10 cellular contexts compared by ENCODE assay signal in the genomic region with DNA sequence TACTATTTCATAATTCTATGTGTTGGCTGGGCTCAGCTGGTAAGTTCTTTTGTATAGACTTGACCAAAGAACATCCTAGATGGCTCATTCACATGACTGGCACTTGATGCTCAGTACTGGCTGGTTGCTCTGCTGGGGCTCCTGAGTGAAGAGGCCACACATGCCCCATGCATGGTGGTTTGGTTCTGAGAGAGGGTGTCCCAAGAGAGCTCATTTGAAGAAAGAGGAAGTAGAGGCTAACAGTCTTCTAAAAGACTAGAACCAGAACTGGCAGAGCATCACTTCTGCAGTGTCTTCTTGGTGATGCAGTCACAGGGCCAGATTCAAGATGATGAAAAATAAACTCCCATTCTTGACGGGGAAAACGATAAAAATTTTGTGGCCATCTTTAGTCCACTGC. TPM values are rescaled to one million over a fixed set of nuclear protein-coding genes. Genes with fewer than 3 reads are reported as not detected.
DNase-seq lines count a peak whose midpoint lies in the region; ATAC-seq and TF ChIP-seq lines count a peak whose summit lies in the region.
"Had no signal": no experiment of that assay in that cellular context is flagged by ENCODE, and none has a peak within 500 bp of the region (broad histone marks: within the 10 kb centered on the region; RNA-seq: fewer than 3 reads in every experiment).

No MANE protein-coding gene starts in this region.

- no peaks in the 10 kb centered on the region for H3K36me3 Mint-ChIP-seq in CD8-positive, alpha-beta memory T cell

- POLR2A ChIA-PET in CD8-positive, alpha-beta memory T cell (lab: Charles Lee), result no interaction called here

- peak overlapping the region in 1 of 8 donors; percentile 64 for H3K27ac Mint-ChIP-seq in CD8-positive, alpha-beta memory T cell

- peaks cover 14 to 37% (median 30%) of the 10 kb centered on the region in 3 donors for H3K4me1 Mint-ChIP-seq in CD8-positive, alpha-beta memory T cell

- H3K4me3 ChIP-seq in spleen (no peak overlapping the region), body of pancreas (no peak overlapping the region)
- no peak overlapping the region for H3K4me3 ChIP-seq in CD8-positive, alpha-beta memory T cell (ENCODE audit: low read length)
- H3K4me3 ChIP-seq: ovary had no signal

- no peaks in the 10 kb centered on the region for H3K9me3 Mint-ChIP-seq in CD8-positive, alpha-beta memory T cell

- ATAC-seq in GM19035 (IDR thresholded peaks at IDR 0.05; ENCODE audit: unreplicated experiment) (peak; percentile 75), HG02759 (IDR thresholded peaks at IDR 0.05; ENCODE audit: unreplicated experiment) (peak; percentile 88), body of pancreas (no peak)

- TF ChIP-seq POLR2A in spleen (IDR thresholded peaks at IDR 0.05) (peak in 1 of 3 donors; percentile 18), body of pancreas (IDR thresholded peaks at IDR 0.05) (no peak)

- H3K4me3 Mint-ChIP-seq in CD8-positive, alpha-beta memory T cell, result peak overlapping the region in 1 of 7 donors; percentile 83

- TF ChIP-seq CTCF in spleen (IDR thresholded peaks at IDR 0.05 in 8 of 11, conservative IDR thresholded peaks at IDR 0.05 in 3 of 11), result no peak
- TF ChIP-seq CTCF in body of pancreas (IDR thresholded peaks at IDR 0.05), result no peak

- DNase-seq in KG1 (lab: John Stamatoyannopoulos, UW) (peak; percentile 27), spleen (peak; percentile 80), NCI-H187 treated with DMSO at 0.1 percent for 48 hours (lab: John Stamatoyannopoulos, UW) (no peak), body of pancreas (no peak)
- DNase-seq in CD8-positive, alpha-beta memory T cell, result no peak
- DNase-seq: activated CD4-positive, alpha-beta T cell treated with anti-CD3 and anti-CD28 coated beads for 1 hour; NCI-H2081; ovary had no signal

- H3K27me3 Mint-ChIP-seq in CD8-positive, alpha-beta memory T cell, result no peaks in the 10 kb centered on the region

- H3K36me3 ChIP-seq in spleen (no peaks in the 10 kb centered on the region), body of pancreas (replicated peaks in 1 of 2; ENCODE audit: insufficient read depth in 1 of 2, low read depth in 2 of 2) (no peaks in the 10 kb centered on the region)
- no peaks in the 10 kb centered on the region for H3K36me3 ChIP-seq in CD8-positive, alpha-beta memory T cell (ENCODE audit: insufficient read depth, low read length)
- H3K36me3 ChIP-seq: ovary had no signal

- H3K4me1 ChIP-seq in spleen (peaks cover 0 to 53% (median 12%) of the 10 kb centered on the region in 6 donors), body of pancreas (peaks cover 17% of the 10 kb centered on the region)
- H3K4me1 ChIP-seq in CD8-positive, alpha-beta memory T cell (ENCODE audit: insufficient read depth, low read length), result peaks cover 26% of the 10 kb centered on the region

- WGBS in spleen, 5 donors, result 63 to 86% (median 75%) methylated on average over 2 of the region's 2 CpGs
- 89 to 96% methylated on average over 2 of the region's 2 CpGs for WGBS in body of pancreas, 2 donors

- CTCF ChIA-PET in CD8-positive, alpha-beta memory T cell (lab: Charles Lee), result no interaction called here

- intact Hi-C loops in spleen (cut with DNase I; ENCODE audit: low total_unique reads), result loop anchor here (10.0 kb wide), 2 partner anchors 119 to 209 kb away; no protein-coding TSS in a partner anchor
- intact Hi-C loops in body of pancreas (cut with DNase I), result loop anchor here (10.0 kb wide), 1 partner anchor 139 kb away; no protein-coding TSS in a partner anchor

- H3K27me3 ChIP-seq in spleen (replicated peaks in 1 of 7) (no peaks in the 10 kb centered on the region), body of pancreas (no peaks in the 10 kb centered on the region)
- H3K27me3 ChIP-seq in CD8-positive, alpha-beta memory T cell (ENCODE audit: insufficient read depth, low read length, poor library complexity, severe bottlenecking), result no peaks in the 10 kb centered on the region
- H3K27me3 ChIP-seq: ovary had no signal

- H3K9me3 ChIP-seq in spleen, result peaks cover 0 to 5% (median 0%) of the 10 kb centered on the region in 8 donors
- no peaks in the 10 kb centered on the region for H3K9me3 ChIP-seq in CD8-positive, alpha-beta memory T cell (ENCODE audit: low read length)
- no peaks in the 10 kb centered on the region for H3K9me3 ChIP-seq in body of pancreas
- H3K9me3 ChIP-seq: ovary had no signal

- H3K27ac ChIP-seq in spleen (peak overlapping the region in 6 of 8 donors; percentile 33 to 64 (median 57)), body of pancreas (no peak overlapping the region)
- H3K27ac ChIP-seq in CD8-positive, alpha-beta memory T cell (ENCODE audit: low read depth, low read length), result no peak overlapping the region
- H3K27ac ChIP-seq: ovary had no signal

RNA-seq across cellular contexts. Expression of gene BACH1, which starts 5.2 kb away (rescaled TPM):
- 100 to 1,000 TPM in 4 of 7 donors, 10 to 100 TPM in 3; 60.5 to 131 (median 102) TPM for total RNA-seq in spleen
- 1 to 10 TPM; 6.7 to 9.8 (median 7.2) TPM for polyA plus RNA-seq in spleen
- total RNA-seq in CD8-positive, alpha-beta memory T cell, result 10 to 100 TPM; 20.8 to 25.6 TPM
- polyA plus RNA-seq in CD8-positive, alpha-beta memory T cell, result 13.0 TPM
- 10 to 100 TPM; 28.5 to 29.7 TPM for total RNA-seq in body of pancreas

Comparison
In these comparisons a context has a peak if more than half of its experiments do, and no peak if none do; other contexts are left out.
1. DNase-seq: peak in KG1 (single experiment) and spleen (single experiment); none in NCI-H187 treated with DMSO at 0.1 percent for 48 hours (single experiment), CD8-positive, alpha-beta memory T cell (0 of 5) and body of pancreas (0 of 4).
2. H3K27ac ChIP-seq: peak in spleen (6 of 8); none in CD8-positive, alpha-beta memory T cell (single experiment) and body of pancreas (0 of 4).